ENCODE assay signal across 8 cellular contexts in the genomic region with DNA sequence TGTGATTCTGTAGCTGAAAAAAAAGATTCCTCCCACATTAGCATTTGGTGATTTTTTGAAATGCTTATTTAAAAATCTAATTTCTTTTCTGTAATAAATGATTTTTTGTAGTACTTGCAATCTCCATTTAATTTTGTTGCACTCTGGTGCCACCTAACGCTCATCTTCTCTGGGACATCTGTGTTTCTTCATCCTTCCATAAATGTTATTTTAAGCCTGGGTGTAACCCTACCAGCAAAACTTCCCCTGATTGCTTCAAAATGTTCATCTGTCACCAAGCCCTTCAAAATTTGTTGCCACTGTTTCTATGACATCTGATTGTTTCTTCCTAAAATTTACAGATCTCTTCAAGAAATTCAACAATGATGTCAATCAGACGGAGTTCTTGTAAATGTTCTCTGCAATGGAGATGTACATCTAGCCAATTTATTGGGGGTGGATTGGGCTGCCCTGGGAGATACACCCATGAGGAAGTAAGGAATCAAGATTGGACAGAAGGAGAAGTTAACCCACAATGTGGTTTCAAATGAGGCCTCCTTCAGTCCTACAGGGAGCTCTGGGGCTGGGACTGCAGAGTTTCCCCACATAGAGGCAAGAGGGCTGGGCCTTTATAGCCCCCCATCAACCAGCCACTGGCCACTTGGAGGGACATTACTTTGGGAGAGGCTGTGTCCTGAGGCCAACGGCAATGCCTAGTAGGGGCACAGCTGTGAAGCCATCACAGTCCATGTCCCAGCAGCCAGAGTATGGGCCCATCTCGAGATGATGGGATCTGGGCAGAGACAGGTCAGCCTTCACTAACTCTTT. TPM values are rescaled to one million over a fixed set of nuclear protein-coding genes. Genes with fewer than 3 reads are reported as not detected.
A peak's percentile ranks its signal among the peaks of the same experiment; 100 is the strongest.
DNase-seq lines count a peak whose midpoint lies in the region; ATAC-seq and TF ChIP-seq lines count a peak whose summit lies in the region.

No MANE protein-coding gene starts in this region.

- H3K4me1 ChIP-seq in left ventricle myocardium inferior: no peaks in the 10 kb centered on the region

- H3K27ac ChIP-seq in C4-2B (no peak overlapping the region), left ventricle myocardium inferior (replicated peaks) (no peak overlapping the region)

- no peaks in the 10 kb centered on the region for H3K36me3 Mint-ChIP-seq in activated naive CD8-positive, alpha-beta T cell treated with anti-CD3 and anti-CD28 coated beads, Interleukin-2, amount 50 U/mL, for 24 hours (ENCODE audit: low read depth)

- intact Hi-C loops in left ventricle myocardium inferior (cut with micrococcal nuclease): no loop called here

- H3K4me1 Mint-ChIP-seq in activated naive CD8-positive, alpha-beta T cell treated with anti-CD3 and anti-CD28 coated beads, Interleukin-2, amount 50 U/mL, for 24 hours: no peaks in the 10 kb centered on the region

- ATAC-seq in activated naive CD8-positive, alpha-beta T cell treated with anti-CD3 and anti-CD28 coated beads, Interleukin-2, amount 50 U/mL, for 24 hours: no peak
- no peak for ATAC-seq in GM19452 (IDR thresholded peaks at IDR 0.05; ENCODE audit: unreplicated experiment)

- no peak overlapping the region for H3K27ac Mint-ChIP-seq in activated naive CD8-positive, alpha-beta T cell treated with anti-CD3 and anti-CD28 coated beads, Interleukin-2, amount 50 U/mL, for 24 hours

- H3K36me3 ChIP-seq in left ventricle myocardium inferior: no peaks in the 10 kb centered on the region

- H3K9me3 Mint-ChIP-seq in activated naive CD8-positive, alpha-beta T cell treated with anti-CD3 and anti-CD28 coated beads, Interleukin-2, amount 50 U/mL, for 24 hours: no peaks in the 10 kb centered on the region

- H3K27me3 Mint-ChIP-seq in activated naive CD8-positive, alpha-beta T cell treated with anti-CD3 and anti-CD28 coated beads, Interleukin-2, amount 50 U/mL, for 24 hours: no peaks in the 10 kb centered on the region

- peaks cover 2% of the 10 kb centered on the region for H3K27me3 ChIP-seq in left ventricle myocardium inferior (ENCODE audit: low read depth)

- CTCF ChIA-PET in HEK293T (lab: Yijun Ruan, JAX): interaction anchor here (0.6 to 1.4 kb wide), 4 partner anchors 11 to 293 kb away, joined by 3 read pairs; no protein-coding TSS in a partner anchor

- TF ChIP-seq CTCF in C4-2B (conservative IDR thresholded peaks at IDR 0.05) (peak; percentile 81), left ventricle myocardium inferior (IDR thresholded peaks at IDR 0.05; ENCODE audit: borderline replicate concordance) (peak; percentile 44)

- DNase-seq in HEK293T (ENCODE audit: extremely low spot score) (peak; percentile 27), SKM-1 treated with dmso at 0.1 percent for 144 hours (lab: John Stamatoyannopoulos, UW; ENCODE audit: unreplicated experiment) (peak; percentile 85), left ventricle myocardium inferior (no peak), DMS79 (lab: John Stamatoyannopoulos, UW) (no peak), GM19238 (ENCODE audit: insufficient read length, low spot score) (no peak)
- DNase-seq in activated naive CD8-positive, alpha-beta T cell treated with anti-CD3 and anti-CD28 coated beads, Interleukin-2, amount 50 U/mL, for 24 hours: no peak

- H3K4me3 ChIP-seq in left ventricle myocardium inferior: no peak overlapping the region

- H3K9me3 ChIP-seq in left ventricle myocardium inferior (replicated peaks): no peaks in the 10 kb centered on the region

- POLR2A ChIA-PET in HEK293T (lab: Yijun Ruan, JAX): no interaction called here

- no peak overlapping the region for H3K4me3 Mint-ChIP-seq in activated naive CD8-positive, alpha-beta T cell treated with anti-CD3 and anti-CD28 coated beads, Interleukin-2, amount 50 U/mL, for 24 hours

TF ChIP-seq in HEK293T, 16 proteins besides CTCF, POLR2A, EP300 and RAD21:
- no peak for TF ChIP-seq SUZ12 (IDR thresholded peaks at IDR 0.05)
- TF ChIP-seq ARNT (IDR thresholded peaks at IDR 0.05): no peak
- no peak for TF ChIP-seq FOXK2 (IDR thresholded peaks at IDR 0.05)
- TF ChIP-seq SP1 (IDR thresholded peaks at IDR 0.05): no peak
- TF ChIP-seq HDGF (IDR thresholded peaks at IDR 0.05; ENCODE audit: borderline replicate concordance): no peak
- no peak for TF ChIP-seq FOXM1 (IDR thresholded peaks at IDR 0.05; ENCODE audit: borderline replicate concordance)
- no peak for TF ChIP-seq NFRKB (IDR thresholded peaks at IDR 0.05)
- TF ChIP-seq, protein P1, sequence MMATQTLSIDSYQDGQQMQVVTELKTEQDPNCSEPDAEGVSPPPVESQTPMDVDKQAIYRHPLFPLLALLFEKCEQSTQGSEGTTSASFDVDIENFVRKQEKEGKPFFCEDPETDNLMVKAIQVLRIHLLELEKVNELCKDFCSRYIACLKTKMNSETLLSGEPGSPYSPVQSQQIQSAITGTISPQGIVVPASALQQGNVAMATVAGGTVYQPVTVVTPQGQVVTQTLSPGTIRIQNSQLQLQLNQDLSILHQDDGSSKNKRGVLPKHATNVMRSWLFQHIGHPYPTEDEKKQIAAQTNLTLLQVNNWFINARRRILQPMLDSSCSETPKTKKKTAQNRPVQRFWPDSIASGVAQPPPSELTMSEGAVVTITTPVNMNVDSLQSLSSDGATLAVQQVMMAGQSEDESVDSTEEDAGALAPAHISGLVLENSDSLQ (IDR thresholded peaks at IDR 0.05): no peak
- no peak for TF ChIP-seq FOXA1 (IDR thresholded peaks at IDR 0.05)

RNA-seq across cellular contexts. Expression of a gene that starts 23.3 kb away (rescaled TPM):
- 7.8 TPM for total RNA-seq in left ventricle myocardium inferior

Comparison
In these comparisons a context has a peak if more than half of its experiments do, and no peak if none do; other contexts are left out.
1. DNase-seq: peak in HEK293T (single experiment) and SKM-1 treated with dmso at 0.1 percent for 144 hours (single experiment); none in left ventricle myocardium inferior (single experiment), activated naive CD8-positive, alpha-beta T cell treated with anti-CD3 and anti-CD28 coated beads, Interleukin-2, amount 50 U/mL, for 24 hours (single experiment), DMS79 (single experiment) and GM19238 (single experiment).